Comparison of ENCODE assay signal across 9 cellular contexts in genomic region chr15:70348581-70349344, GRCh38.
DNase-seq lines count a peak whose midpoint lies in the region; ATAC-seq, FAIRE-seq and TF ChIP-seq lines count a peak whose summit lies in the region.
"Had no signal": no experiment of that assay in that cellular context is flagged by ENCODE, and none has a peak within 500 bp of the region (broad histone marks: within the 10 kb centered on the region; RNA-seq: fewer than 3 reads in every experiment).

No MANE protein-coding gene starts in this region.

- H3K4me3 ChIP-seq in DND-41 (ENCODE audit: low read depth in 1 of 2, low read length in 2 of 2): no peak overlapping the region
- no peak overlapping the region for H3K4me3 ChIP-seq in fibroblast of lung (replicated peaks in 1 of 4; ENCODE audit: control extremely low read depth in 1 of 4, insufficient read depth in 1 of 4, low read depth in 3 of 4, low read length in 4 of 4)
- no peak overlapping the region for H3K4me3 ChIP-seq in pancreas

- peak; percentile 40; the same call in 2 of the 3 replicates for ATAC-seq in DND-41 (ENCODE audit: insufficient read depth, low read depth)
- peak in 3 of 4 donors; percentile 45 to 68 (median 59) for ATAC-seq in pancreas
- no peak for ATAC-seq in HG03520 (IDR thresholded peaks at IDR 0.05; ENCODE audit: unreplicated experiment)

- peaks cover 59% of the 10 kb centered on the region for H3K27me3 Mint-ChIP-seq in chondrocyte (ENCODE audit: low read depth)

- no peaks in the 10 kb centered on the region for H3K9me3 Mint-ChIP-seq in chondrocyte (ENCODE audit: low read depth)

- H3K9me3 ChIP-seq in DND-41 (ENCODE audit: insufficient read depth, low read length, severe bottlenecking) (no peaks in the 10 kb centered on the region), fibroblast of lung (ENCODE audit: control insufficient read depth, insufficient read depth, low read depth, low read length) (no peaks in the 10 kb centered on the region), pancreas (no peaks in the 10 kb centered on the region)

- H4K20me1 ChIP-seq in DND-41 (ENCODE audit: insufficient read depth, low read length): no peaks in the 10 kb centered on the region
- no peaks in the 10 kb centered on the region for H4K20me1 ChIP-seq in fibroblast of lung (ENCODE audit: control insufficient read depth, extremely low read depth, insufficient read depth, low read length)

- TF ChIP-seq CTCF in DND-41 (IDR thresholded peaks at IDR 0.05; ENCODE audit: borderline replicate concordance, extremely low read depth, low read length, poor library complexity, severe bottlenecking): no peak
- TF ChIP-seq CTCF in fibroblast of lung (conservative IDR thresholded peaks at IDR 0.05 in 1 of 2, IDR thresholded peaks at IDR 0.05 in 1 of 2; ENCODE audit: low read depth in 1 of 2, low read length in 2 of 2): no peak
- TF ChIP-seq CTCF in pancreas (IDR thresholded peaks at IDR 0.05): no peak
- TF ChIP-seq CTCF in chondrocyte (IDR thresholded peaks at IDR 0.05): no peak

- H3K27me3 ChIP-seq in DND-41 (ENCODE audit: insufficient read depth, low read length, poor library complexity) (no peaks in the 10 kb centered on the region), fibroblast of lung (ENCODE audit: control insufficient read depth, insufficient read depth, low read length) (peaks cover 6% of the 10 kb centered on the region), pancreas (no peaks in the 10 kb centered on the region)

- no peaks in the 10 kb centered on the region for H3K36me3 Mint-ChIP-seq in chondrocyte (ENCODE audit: low read depth)

- H3K27ac ChIP-seq in DND-41 (ENCODE audit: low read length) (no peak overlapping the region), fibroblast of lung (ENCODE audit: insufficient read depth, low read length) (no peak overlapping the region), pancreas (peak overlapping the region in 1 of 4 donors; percentile 19)

- intact Hi-C loops in pancreas (cut with DNase I): no loop called here

- no peak overlapping the region for H2AFZ ChIP-seq in DND-41 (ENCODE audit: low read depth, low read length)
- no peak overlapping the region for H2AFZ ChIP-seq in fibroblast of lung (ENCODE audit: low read length)

- H3K4me2 ChIP-seq in DND-41 (ENCODE audit: insufficient read depth, low read length): no peak overlapping the region
- H3K4me2 ChIP-seq in fibroblast of lung (ENCODE audit: extremely low read depth, insufficient read depth, low read length): no peak overlapping the region

- H3K4me1 ChIP-seq in DND-41 (ENCODE audit: insufficient read depth, low read length) (no peaks in the 10 kb centered on the region), fibroblast of lung (ENCODE audit: control insufficient read depth, extremely low read depth, insufficient read depth, low read length) (no peaks in the 10 kb centered on the region), pancreas (peaks cover 4 to 9% (median 7%) of the 10 kb centered on the region in 3 donors)

- no peak overlapping the region for H3K4me3 Mint-ChIP-seq in chondrocyte (ENCODE audit: unreplicated experiment)

- H3K9ac ChIP-seq in DND-41 (ENCODE audit: low read depth, low read length) (no peak overlapping the region), fibroblast of lung (ENCODE audit: insufficient read depth, low read length) (no peak overlapping the region)

- no peak overlapping the region for H3K27ac Mint-ChIP-seq in chondrocyte (ENCODE audit: unreplicated experiment)

- H3K36me3 ChIP-seq in DND-41 (ENCODE audit: insufficient read depth, low read length) (no peaks in the 10 kb centered on the region), fibroblast of lung (ENCODE audit: control insufficient read depth, insufficient read depth, low read length) (no peaks in the 10 kb centered on the region), pancreas (no peaks in the 10 kb centered on the region)

- DNase-seq in DND-41: no peak
- DNase-seq in NCI-H82 (lab: John Stamatoyannopoulos, UW): peak; percentile 26
- peak; percentile 8 to 18 for DNase-seq in fibroblast of lung (ENCODE audit: low read depth in 2 of 2)
- DNase-seq in pancreas: peak in 3 of 6 donors; percentile 36 to 54 (median 48)
- no peak for DNase-seq in GM19238 (ENCODE audit: insufficient read length, low spot score)
- no peak for DNase-seq in stimulated activated CD4-positive, alpha-beta T cell treated with anti-CD3 and anti-CD28 coated beads, Interleukin-2, amount 100 ng/mL, for 24 hours
- DNase-seq in chondrocyte (ENCODE audit: low spot score): no peak

- WGBS in pancreas, 2 donors: 58% methylated on average over 17 of the region's 17 CpGs

- FAIRE-seq in pancreas (lab: Jason Lieb, UNC): no peak
- FAIRE-seq: endothelial cell of umbilical vein had no signal

- H3K79me2 ChIP-seq in DND-41 (ENCODE audit: insufficient read depth, low read length): no peaks in the 10 kb centered on the region
- H3K79me2 ChIP-seq in fibroblast of lung (ENCODE audit: control insufficient read depth, insufficient read depth, low read length): no peaks in the 10 kb centered on the region

- H3K4me1 Mint-ChIP-seq in chondrocyte (ENCODE audit: low read depth): peaks cover 5% of the 10 kb centered on the region

Comparison
In these comparisons a context has a peak if more than half of its experiments do, and no peak if none do; other contexts are left out.
1. DNase-seq: peak in NCI-H82 (single experiment) and fibroblast of lung (2 of 2); none in DND-41 (single experiment), GM19238 (single experiment), stimulated activated CD4-positive, alpha-beta T cell treated with anti-CD3 and anti-CD28 coated beads, Interleukin-2, amount 100 ng/mL, for 24 hours (0 of 2) and chondrocyte (single experiment).